Comparison of ENCODE assay signal across 8 cellular contexts in genomic region chr11:16605971-16606783, GRCh38.
DNase-seq lines count a peak whose midpoint lies in the region; ATAC-seq and TF ChIP-seq lines count a peak whose summit lies in the region.

No MANE protein-coding gene starts in this region.

- H3K4me1 ChIP-seq in ACC112 (ENCODE audit: control insufficient read depth, insufficient read depth, low read length, unreplicated experiment): no peaks in the 10 kb centered on the region

- no peaks in the 10 kb centered on the region for H3K36me3 ChIP-seq in ACC112 (ENCODE audit: insufficient read depth, low read length)

- peaks cover 95% of the 10 kb centered on the region for H3K27me3 ChIP-seq in ACC112 (ENCODE audit: insufficient read depth, low read length)

- no peaks in the 10 kb centered on the region for H3K36me3 Mint-ChIP-seq in activated B cell treated with CpG ODN at 0.5 μM for 24 hours (ENCODE audit: low read depth)
- H3K36me3 Mint-ChIP-seq in central memory CD8-positive, alpha-beta T cell (ENCODE audit: insufficient read depth): no peaks in the 10 kb centered on the region

- peak overlapping the region; percentile 63 for H3K27ac Mint-ChIP-seq in activated B cell treated with CpG ODN at 0.5 μM for 24 hours
- H3K27ac Mint-ChIP-seq in central memory CD8-positive, alpha-beta T cell (ENCODE audit: low read depth): peak overlapping the region; percentile 84

- no peak overlapping the region for H3K27ac ChIP-seq in ACC112 (ENCODE audit: low read depth, low read length)

- intact Hi-C loops in activated B cell treated with CpG ODN at 0.5 μM for 24 hours (cut with micrococcal nuclease): loop anchor here (1.0 to 5.0 kb wide), 4 partner anchors 8 to 1699 kb away; partner anchors contain the start of gene C11orf58

- peaks cover 5% of the 10 kb centered on the region for H3K9me3 Mint-ChIP-seq in activated B cell treated with CpG ODN at 0.5 μM for 24 hours
- H3K9me3 Mint-ChIP-seq in central memory CD8-positive, alpha-beta T cell: no peaks in the 10 kb centered on the region

- peak overlapping the region; percentile 73 for H3K4me3 ChIP-seq in ACC112 (ENCODE audit: low read depth, low read length)

- peaks cover 40% of the 10 kb centered on the region for H3K27me3 Mint-ChIP-seq in activated B cell treated with CpG ODN at 0.5 μM for 24 hours
- peaks cover 33% of the 10 kb centered on the region for H3K27me3 Mint-ChIP-seq in central memory CD8-positive, alpha-beta T cell

- ATAC-seq in GM18517 (IDR thresholded peaks at IDR 0.05; ENCODE audit: unreplicated experiment) (peak; percentile 95), HG03064 (IDR thresholded peaks at IDR 0.05; ENCODE audit: low read depth, unreplicated experiment) (peak; percentile 92), activated B cell treated with CpG ODN at 0.5 μM for 24 hours (ENCODE audit: low read depth) (peak; percentile 88)
- peak; percentile 78 for ATAC-seq in central memory CD8-positive, alpha-beta T cell (replicated peaks; ENCODE audit: extremely low read depth, poor library complexity, severe bottlenecking)

- peaks cover 30% of the 10 kb centered on the region for H3K4me1 Mint-ChIP-seq in activated B cell treated with CpG ODN at 0.5 μM for 24 hours
- H3K4me1 Mint-ChIP-seq in central memory CD8-positive, alpha-beta T cell: peaks cover 16% of the 10 kb centered on the region

- no peaks in the 10 kb centered on the region for H3K79me2 ChIP-seq in ACC112 (ENCODE audit: control insufficient read depth, insufficient read depth, low read length, unreplicated experiment)

- no peak for TF ChIP-seq CTCF in activated B cell treated with CpG ODN at 0.5 μM for 24 hours (IDR thresholded peaks at IDR 0.05)

- DNase-seq in NCI-H2107 treated with DMSO at 0.1 percent for 48 hours (lab: John Stamatoyannopoulos, UW; ENCODE audit: unreplicated experiment) (peak; percentile 97), activated B cell treated with CpG ODN at 0.5 μM for 24 hours (peak; percentile 62), islet precursor cell (peak; percentile 94)
- peak; percentile 64 to 66 for DNase-seq in central memory CD8-positive, alpha-beta T cell (ENCODE audit: low spot score in 2 of 2)
- DNase-seq in stimulated activated CD4-positive, alpha-beta T cell treated with anti-CD3 and anti-CD28 coated beads, Interleukin-12 subunit alpha, Interleukin-12 subunit beta, amount 100 ng/mL, for 4 hours: peak; percentile 84

- H2AFZ ChIP-seq in ACC112 (ENCODE audit: low read length, unreplicated experiment): peak overlapping the region; percentile 47

- POLR2A ChIA-PET in activated B cell treated with CpG ODN at 0.5 μM for 24 hours (lab: Charles Lee): interaction anchor here (0.7 kb wide), 1 partner anchor 1382 kb away, joined by 5 read pairs; no protein-coding TSS in a partner anchor

- peak overlapping the region; percentile 75 for H3K4me3 Mint-ChIP-seq in activated B cell treated with CpG ODN at 0.5 μM for 24 hours
- H3K4me3 Mint-ChIP-seq in central memory CD8-positive, alpha-beta T cell: peak overlapping the region; percentile 76

- CTCF ChIA-PET in activated B cell treated with CpG ODN at 0.5 μM for 24 hours (lab: Charles Lee): interaction anchor here (1.8 kb wide), 1 partner anchor 7 kb away, joined by 9 read pairs; no protein-coding TSS in a partner anchor
